ENCODE assay signal across 8 cellular contexts in genomic region chr17:2123467-2124251, GRCh38.
A peak's percentile ranks its signal among the peaks of the same experiment; 100 is the strongest.
DNase-seq lines count a peak whose midpoint lies in the region; ATAC-seq, FAIRE-seq and TF ChIP-seq lines count a peak whose summit lies in the region.

No MANE protein-coding gene starts in this region.

- TF ChIP-seq POLR2A in lower leg skin (IDR thresholded peaks at IDR 0.05) = no peak

- H3K4me1 Mint-ChIP-seq in IgD-negative memory B cell (peaks cover 16 to 18% (median 18%) of the 10 kb centered on the region in 3 donors), MCF 10A (ENCODE audit: insufficient read depth, unreplicated experiment) (peaks cover 22% of the 10 kb centered on the region)

- BruUV-seq in MCF 10A (replicated peaks; lab: Mats Ljungman, UMichigan) = no TSS peak

- no peak for FAIRE-seq in HTR-8/SVneo (lab: Jason Lieb, UNC)

- H3K4me3 ChIP-seq in lower leg skin (ENCODE audit: low read depth, poor library complexity, severe bottlenecking) = no peak overlapping the region
- H3K4me3 ChIP-seq in upper lobe of right lung = no peak overlapping the region

- WGBS in lower leg skin, 2 donors = 19 to 33% methylated on average over 4 of the region's 4 CpGs

- CTCF ChIA-PET in MCF 10A (lab: Yijun Ruan, JAX) = interaction anchor here (0.7 to 1.8 kb wide), 2 partner anchors 8 to 121 kb away, joined by 3 to 8 read pairs; no protein-coding TSS in a partner anchor

- H3K4me3 Mint-ChIP-seq in IgD-negative memory B cell = peak overlapping the region in 2 of 4 donors; percentile 38 to 83
- H3K4me3 Mint-ChIP-seq in MCF 10A (ENCODE audit: unreplicated experiment) = no peak overlapping the region

- ATAC-seq in upper lobe of right lung = peak; percentile 89
- no peak for ATAC-seq in GM18517 (IDR thresholded peaks at IDR 0.05; ENCODE audit: unreplicated experiment)
- ATAC-seq in GM21576 (IDR thresholded peaks at IDR 0.05; ENCODE audit: unreplicated experiment) = no peak

- peak; percentile 21 for DNase-seq in AG08395 (ENCODE audit: low spot score)
- DNase-seq in MCF 10A (ENCODE audit: unreplicated experiment) = peak; percentile 36
- DNase-seq in lower leg skin (ENCODE audit: low spot score in 2 of 2) = peak; percentile 24 to 79
- no peak for DNase-seq in upper lobe of right lung
- no peak for DNase-seq in HTR-8/SVneo (ENCODE audit: insufficient read length, low spot score)

- no peaks in the 10 kb centered on the region for H3K36me3 ChIP-seq in upper lobe of right lung

- intact Hi-C loops in MCF 10A (cut with micrococcal nuclease) (no loop called here), lower leg skin (cut with DNase I; ENCODE audit: low total_unique reads) (no loop called here), upper lobe of right lung (cut with DNase I) (no loop called here)

- H3K36me3 Mint-ChIP-seq in IgD-negative memory B cell (peaks cover 8% of the 10 kb centered on the region), MCF 10A (ENCODE audit: insufficient read depth, unreplicated experiment) (peaks cover 19% of the 10 kb centered on the region)

- no peak for TF ChIP-seq CTCF in MCF 10A (IDR thresholded peaks at IDR 0.05; ENCODE audit: unreplicated experiment)
- no peak for TF ChIP-seq CTCF in lower leg skin (IDR thresholded peaks at IDR 0.05)
- TF ChIP-seq CTCF in upper lobe of right lung (IDR thresholded peaks at IDR 0.05) = no peak

- H3K9me3 Mint-ChIP-seq in IgD-negative memory B cell (no peaks in the 10 kb centered on the region), MCF 10A (ENCODE audit: unreplicated experiment) (no peaks in the 10 kb centered on the region)

- H3K27ac Mint-ChIP-seq in IgD-negative memory B cell (peak overlapping the region; percentile 1 to 28 (median 26)), MCF 10A (ENCODE audit: low read depth, unreplicated experiment) (peak overlapping the region; percentile 53)

- peak overlapping the region; percentile 82 for H3K27ac ChIP-seq in upper lobe of right lung

- POLR2A ChIA-PET in MCF 10A (lab: Yijun Ruan, JAX) = interaction anchor here (0.7 to 1.2 kb wide), 3 partner anchors 12 to 60 kb away, joined by 3 to 4 read pairs (median 3); no protein-coding TSS in a partner anchor

- no peaks in the 10 kb centered on the region for H3K27me3 Mint-ChIP-seq in IgD-negative memory B cell
- no peaks in the 10 kb centered on the region for H3K27me3 Mint-ChIP-seq in MCF 10A (ENCODE audit: insufficient read depth, unreplicated experiment)

- no peaks in the 10 kb centered on the region for H3K9me3 ChIP-seq in upper lobe of right lung

- peaks cover 30% of the 10 kb centered on the region for H3K4me1 ChIP-seq in upper lobe of right lung

- H3K27me3 ChIP-seq in upper lobe of right lung = no peaks in the 10 kb centered on the region

Comparison
In these comparisons a context has a peak if more than half of its experiments do, and no peak if none do; other contexts are left out.
1. DNase-seq: peak in AG08395 (single experiment), MCF 10A (single experiment) and lower leg skin (2 of 2); none in upper lobe of right lung (single experiment) and HTR-8/SVneo (single experiment).